Comparison of ENCODE assay signal across 18 cellular contexts in genomic region chr19:50362656-50363424, GRCh38. TPM values are rescaled to one million over a fixed set of nuclear protein-coding genes. Genes with fewer than 3 reads are reported as not detected.
DNase-seq lines count a peak whose midpoint lies in the region; ATAC-seq and TF ChIP-seq lines count a peak whose summit lies in the region.
"Had no signal": no experiment of that assay in that cellular context is flagged by ENCODE, and none has a peak within 500 bp of the region (broad histone marks: within the 10 kb centered on the region; RNA-seq: fewer than 3 reads in every experiment).

No MANE protein-coding gene starts in this region.

- DNase-seq in NCI-H2227 (lab: John Stamatoyannopoulos, UW; ENCODE audit: unreplicated experiment) (peak; percentile 8), NCI-H2227 treated with DMSO at 0.1 percent for 48 hours (lab: John Stamatoyannopoulos, UW) (no peak), MM.1S (peak; percentile 3), spleen (no peak), testis (no peak)
- peak; percentile 17 for DNase-seq in activated naive CD8-positive, alpha-beta T cell treated with anti-CD3 and anti-CD28 coated beads, Interleukin-2, amount 10 ng/mL, durations not matched to agents 7 days and 5 days
- peak; percentile 49 to 59 for DNase-seq in stimulated activated CD4-positive, alpha-beta T cell treated with anti-CD3 and anti-CD28 coated beads, Interleukin-2, amount 100 ng/mL, for 24 hours
- DNase-seq: 8988T; colonic mucosa; COR-L47; heart left ventricle; NCI-H1105 treated with DMSO at 0.1 percent for 48 hours; NCI-H524; stimulated activated naive B cell treated with anti-CD40 and anti-IgM and Interleukin-4, amounts not matched to agents 10 μg/mL and 1 μg/mL and 100 μg/mL, for 72 hours had no signal

- TF ChIP-seq CTCF in MM.1S (IDR thresholded peaks at IDR 0.05; ENCODE audit: low read length) (no peak), spleen (IDR thresholded peaks at IDR 0.05 in 8 of 11, conservative IDR thresholded peaks at IDR 0.05 in 3 of 11) (no peak), testis (IDR thresholded peaks at IDR 0.05) (no peak)

- no peaks in the 10 kb centered on the region for H3K9me2 ChIP-seq in MM.1S (replicated peaks; ENCODE audit: insufficient read depth, low read length)

- H3K4me2 ChIP-seq in MM.1S (ENCODE audit: low read depth, low read length), result no peak overlapping the region

- no peaks in the 10 kb centered on the region for H4K20me1 ChIP-seq in MM.1S (ENCODE audit: insufficient read depth, low read length)

- peak overlapping the region; percentile 62 for H3K4me3 Mint-ChIP-seq in activated naive CD8-positive, alpha-beta T cell treated with anti-CD3 and anti-CD28 coated beads, Interleukin-2, amount 10 ng/mL, durations not matched to agents 7 days and 5 days
- H3K4me3 Mint-ChIP-seq: stimulated activated naive B cell treated with anti-CD40 and anti-IgM and Interleukin-4, amounts not matched to agents 10 μg/mL and 1 μg/mL and 100 μg/mL, for 72 hours had no signal

- H3K9me3 ChIP-seq in MM.1S (replicated peaks; ENCODE audit: insufficient read depth, low read length), result no peaks in the 10 kb centered on the region
- H3K9me3 ChIP-seq in spleen, result no peaks in the 10 kb centered on the region
- H3K9me3 ChIP-seq in testis, result no peaks in the 10 kb centered on the region
- H3K9me3 ChIP-seq: colonic mucosa, heart left ventricle had no signal

- intact Hi-C loops in spleen (cut with DNase I; ENCODE audit: low total_unique reads), result loop anchor here (10.0 kb wide), 1 partner anchor 52 kb away; the partner anchor contains the start of gene SPIB
- intact Hi-C loops in testis (cut with DNase I; ENCODE audit: low total_unique reads), result loop anchor here (10.0 kb wide), 2 partner anchors 52 to 432 kb away; partner anchors contain the start of genes ACP4 and SPIB

- 60 to 81% (median 72%) methylated on average over 11 of the region's 11 CpGs for WGBS in spleen, 5 donors
- 73 to 77% methylated on average over 11 of the region's 11 CpGs for whole genome bisulfite sequencing in testis, 2 donors

- H3K9ac ChIP-seq in MM.1S (ENCODE audit: low read length), result no peak overlapping the region

- peaks cover 14% of the 10 kb centered on the region for H3K36me3 Mint-ChIP-seq in activated naive CD8-positive, alpha-beta T cell treated with anti-CD3 and anti-CD28 coated beads, Interleukin-2, amount 10 ng/mL, durations not matched to agents 7 days and 5 days

- H3K9me3 Mint-ChIP-seq in activated naive CD8-positive, alpha-beta T cell treated with anti-CD3 and anti-CD28 coated beads, Interleukin-2, amount 10 ng/mL, durations not matched to agents 7 days and 5 days, result no peaks in the 10 kb centered on the region

- TF ChIP-seq POLR2A in spleen (IDR thresholded peaks at IDR 0.05) (no peak), testis (IDR thresholded peaks at IDR 0.05) (no peak)

- H3K4me3 ChIP-seq in MM.1S (ENCODE audit: low read length), result no peak overlapping the region
- no peak overlapping the region for H3K4me3 ChIP-seq in spleen
- no peak overlapping the region for H3K4me3 ChIP-seq in testis
- H3K4me3 ChIP-seq: colonic mucosa, heart left ventricle had no signal

- no peaks in the 10 kb centered on the region for H3K27me3 Mint-ChIP-seq in activated naive CD8-positive, alpha-beta T cell treated with anti-CD3 and anti-CD28 coated beads, Interleukin-2, amount 10 ng/mL, durations not matched to agents 7 days and 5 days
- H3K27me3 Mint-ChIP-seq: stimulated activated naive B cell treated with anti-CD40 and anti-IgM and Interleukin-4, amounts not matched to agents 10 μg/mL and 1 μg/mL and 100 μg/mL, for 72 hours had no signal

- H3K27ac ChIP-seq in MM.1S (ENCODE audit: low read length) (no peak overlapping the region), spleen (no peak overlapping the region), testis (no peak overlapping the region)
- H3K27ac ChIP-seq: colonic mucosa, heart left ventricle had no signal

- H3K4me1 ChIP-seq in MM.1S (ENCODE audit: low read length) (peaks cover 5% of the 10 kb centered on the region; the same call in 1 of the 2 replicates), spleen (peaks cover 0 to 71% (median 19%) of the 10 kb centered on the region in 6 donors), testis (no peaks in the 10 kb centered on the region)
- H3K4me1 ChIP-seq: colonic mucosa had no signal

- POLR2A ChIA-PET in activated naive CD8-positive, alpha-beta T cell treated with anti-CD3 and anti-CD28 coated beads, Interleukin-2, amount 10 ng/mL, durations not matched to agents 7 days and 5 days (lab: Charles Lee), result no interaction called here

- H2AFZ ChIP-seq in MM.1S (ENCODE audit: low read length), result no peak overlapping the region

- H3K79me2 ChIP-seq in MM.1S (ENCODE audit: low read length), result no peaks in the 10 kb centered on the region

- H3K27me3 ChIP-seq in MM.1S (replicated peaks; ENCODE audit: insufficient read depth, low read length) (peaks cover 84% of the 10 kb centered on the region), spleen (replicated peaks in 1 of 7) (no peaks in the 10 kb centered on the region), testis (no peaks in the 10 kb centered on the region)
- H3K27me3 ChIP-seq: colonic mucosa, heart left ventricle had no signal

- no peaks in the 10 kb centered on the region for H3F3A ChIP-seq in MM.1S (ENCODE audit: insufficient read depth, low read length)

- ATAC-seq in activated naive CD8-positive, alpha-beta T cell treated with anti-CD3 and anti-CD28 coated beads, Interleukin-2, amount 10 ng/mL, durations not matched to agents 7 days and 5 days (ENCODE audit: low read depth), result no peak
- ATAC-seq in HG03108 (IDR thresholded peaks at IDR 0.05; ENCODE audit: unreplicated experiment), result no peak
- ATAC-seq: esophagus mucosa; heart left ventricle; stimulated activated naive B cell treated with anti-CD40 and anti-IgM and Interleukin-4, amounts not matched to agents 10 μg/mL and 1 μg/mL and 100 μg/mL, for 72 hours had no signal

- H3K27ac Mint-ChIP-seq in activated naive CD8-positive, alpha-beta T cell treated with anti-CD3 and anti-CD28 coated beads, Interleukin-2, amount 10 ng/mL, durations not matched to agents 7 days and 5 days, result peak overlapping the region; percentile 83

- H3K36me3 ChIP-seq in MM.1S (replicated peaks; ENCODE audit: insufficient read depth, low read length) (no peaks in the 10 kb centered on the region), spleen (no peaks in the 10 kb centered on the region), testis (ENCODE audit: low read depth, missing control alignments) (no peaks in the 10 kb centered on the region)
- H3K36me3 ChIP-seq: colonic mucosa, heart left ventricle had no signal

- peaks cover 60% of the 10 kb centered on the region for H3K4me1 Mint-ChIP-seq in activated naive CD8-positive, alpha-beta T cell treated with anti-CD3 and anti-CD28 coated beads, Interleukin-2, amount 10 ng/mL, durations not matched to agents 7 days and 5 days

RNA-seq across cellular contexts. Expression of gene NAPSA, which starts 2.6 kb away (rescaled TPM):
- total RNA-seq in activated naive CD8-positive, alpha-beta T cell treated with anti-CD3 and anti-CD28 coated beads, Interleukin-2, amount 10 ng/mL, durations not matched to agents 7 days and 5 days, result 1 to 10 TPM; 4.8 to 5.4 TPM
- total RNA-seq in spleen (1 to 10 TPM; 1.5 to 3.4 (median 2.3) TPM), testis (1 to 10 TPM; 1.3 to 2.0 TPM)
- polyA plus RNA-seq in spleen (1 to 10 TPM; 4.5 to 6.4 (median 5.0) TPM), testis (ENCODE audit: insufficient read depth, low read depth, low replicate concordance) (11.5 TPM)

RNA-seq across cellular contexts. Expression of gene NR1H2, which starts 13.4 kb away (rescaled TPM):
- 10 to 100 TPM; 81.6 to 82.8 TPM for total RNA-seq in activated naive CD8-positive, alpha-beta T cell treated with anti-CD3 and anti-CD28 coated beads, Interleukin-2, amount 10 ng/mL, durations not matched to agents 7 days and 5 days
- total RNA-seq in spleen, result 10 to 100 TPM; 59.9 to 96.0 (median 84.8) TPM
- polyA plus RNA-seq in spleen, result 10 to 100 TPM; 53.1 to 75.5 (median 55.8) TPM
- total RNA-seq in testis, result 10 to 100 TPM; 93.8 to 96.6 TPM
- 68.0 TPM for polyA plus RNA-seq in testis (ENCODE audit: insufficient read depth, low read depth, low replicate concordance)

RNA-seq across cellular contexts. Expression of gene POLD1, which starts 21.3 kb away (rescaled TPM):
- 100 to 1,000 TPM; 131 to 143 TPM for total RNA-seq in activated naive CD8-positive, alpha-beta T cell treated with anti-CD3 and anti-CD28 coated beads, Interleukin-2, amount 10 ng/mL, durations not matched to agents 7 days and 5 days
- total RNA-seq in spleen (10 to 100 TPM; 26.5 to 39.9 (median 28.2) TPM), testis (10 to 100 TPM; 42.2 to 51.7 TPM)
- polyA plus RNA-seq in spleen (10 to 100 TPM; 50.9 to 66.6 (median 66.5) TPM), testis (ENCODE audit: insufficient read depth, low read depth, low replicate concordance) (30.7 TPM)

RNA-seq across cellular contexts. Expression of gene KCNC3, which starts 33.7 kb away (rescaled TPM):
- total RNA-seq in activated naive CD8-positive, alpha-beta T cell treated with anti-CD3 and anti-CD28 coated beads, Interleukin-2, amount 10 ng/mL, durations not matched to agents 7 days and 5 days, result 1 to 10 TPM; 1.1 to 1.4 TPM
- total RNA-seq in spleen (10 to 100 TPM in 2 of 7 donors, 1 to 10 TPM in 5; 2.6 to 20.8 (median 7.1) TPM), testis (10 to 100 TPM in 1 of 2 donors, 1 to 10 TPM in 1; 6.9 to 16.0 TPM)
- polyA plus RNA-seq in spleen (1 to 10 TPM in 1 of 3 donors, under 1 TPM in 2; 0.72 to 2.6 (median 0.74) TPM), testis (ENCODE audit: insufficient read depth, low read depth, low replicate concordance) (7.7 TPM)

RNA-seq across cellular contexts. Expression of gene SPIB, which starts 55.9 kb away (rescaled TPM):
- total RNA-seq in activated naive CD8-positive, alpha-beta T cell treated with anti-CD3 and anti-CD28 coated beads, Interleukin-2, amount 10 ng/mL, durations not matched to agents 7 days and 5 days, result under 1 TPM in 1 of 2 experiments, not detected in 1; 0.42 TPM
- 10 to 100 TPM; 22.1 to 76.6 (median 34.4) TPM for total RNA-seq in spleen
- polyA plus RNA-seq in spleen, result 10 to 100 TPM; 55.5 to 90.5 (median 86.1) TPM
- total RNA-seq in testis, result 1 to 10 TPM in 1 of 2 donors, under 1 TPM in 1; 0.24 to 1.1 TPM
- polyA plus RNA-seq in testis (ENCODE audit: insufficient read depth, low read depth, low replicate concordance), result 1.6 TPM
- total RNA-seq: kidney epithelial cell, pulmonary artery endothelial cell had no signal

Comparison
In these comparisons a context has a peak if more than half of its experiments do, and no peak if none do; other contexts are left out.
1. DNase-seq: peak in NCI-H2227 (single experiment), MM.1S (single experiment), activated naive CD8-positive, alpha-beta T cell treated with anti-CD3 and anti-CD28 coated beads, Interleukin-2, amount 10 ng/mL, durations not matched to agents 7 days and 5 days (single experiment) and stimulated activated CD4-positive, alpha-beta T cell treated with anti-CD3 and anti-CD28 coated beads, Interleukin-2, amount 100 ng/mL, for 24 hours (2 of 2); none in NCI-H2227 treated with DMSO at 0.1 percent for 48 hours (single experiment), spleen (single experiment) and testis (single experiment).